ENCODE assay signal across 8 cellular contexts in the genomic region with DNA sequence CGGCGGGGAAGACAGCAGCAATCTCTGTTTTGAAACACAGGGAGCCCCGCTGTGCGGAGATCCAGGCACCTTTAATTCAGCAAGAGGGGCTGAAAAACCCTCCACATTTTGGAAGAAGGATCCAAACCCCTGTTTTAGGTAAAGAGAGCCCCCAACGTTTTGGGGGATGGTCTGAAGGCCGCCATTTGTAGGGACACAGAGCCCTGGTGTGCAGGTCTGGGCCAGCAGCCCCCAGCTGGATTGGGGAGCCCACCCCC. TPM values are rescaled to one million over a fixed set of nuclear protein-coding genes. Genes with fewer than 3 reads are reported as not detected.
DNase-seq lines count a peak whose midpoint lies in the region; ATAC-seq and TF ChIP-seq lines count a peak whose summit lies in the region.

No MANE protein-coding gene starts in this region.

- ATAC-seq in activated T-cell treated with anti-CD3 and anti-CD28 coated beads, Interleukin-2, amount 50 U/mL, for 4 hours = no peak
- ATAC-seq in right lobe of liver = no peak

- H3K4me1 ChIP-seq in right lobe of liver = peaks cover 0 to 26% (median 12%) of the 10 kb centered on the region in 4 donors
- H3K4me1 ChIP-seq in tibial nerve = peaks cover 0 to 63% (median 51%) of the 10 kb centered on the region in 4 donors

- H3K36me3 Mint-ChIP-seq in activated T-cell treated with anti-CD3 and anti-CD28 coated beads, Interleukin-2, amount 50 U/mL, for 4 hours (ENCODE audit: insufficient read depth) = no peaks in the 10 kb centered on the region

- no peaks in the 10 kb centered on the region for H3K27me3 Mint-ChIP-seq in activated T-cell treated with anti-CD3 and anti-CD28 coated beads, Interleukin-2, amount 50 U/mL, for 4 hours (ENCODE audit: low read depth)

- no peak for TF ChIP-seq CTCF in astrocyte of the cerebellum (IDR thresholded peaks at IDR 0.05; ENCODE audit: low read depth, low read length, missing control alignments)
- TF ChIP-seq CTCF in right lobe of liver (IDR thresholded peaks at IDR 0.05) = no peak
- no peak for TF ChIP-seq CTCF in tibial nerve (IDR thresholded peaks at IDR 0.05)

- no peaks in the 10 kb centered on the region for H3K27me3 ChIP-seq in right lobe of liver
- no peaks in the 10 kb centered on the region for H3K27me3 ChIP-seq in tibial nerve

- WGBS in right lobe of liver (ENCODE audit: insufficient coverage, low coverage, low lambda C conversion rate, missing lambda C conversion rate) = 10% methylated on average over 2 of the region's 6 CpGs
- 19 to 34% methylated on average over 6 of the region's 6 CpGs for WGBS in tibial nerve, 2 donors

- H3K4me3 ChIP-seq in astrocyte of the cerebellum (ENCODE audit: low read depth, low read length) = peak overlapping the region; percentile 52
- peak overlapping the region in 1 of 3 donors; percentile 60 for H3K4me3 ChIP-seq in right lobe of liver
- H3K4me3 ChIP-seq in tibial nerve = peak overlapping the region in 2 of 4 donors; percentile 59 to 81

- peak overlapping the region; percentile 72 to 94 (median 79) for H3K27ac ChIP-seq in right lobe of liver
- peak overlapping the region; percentile 93 to 98 (median 94) for H3K27ac ChIP-seq in tibial nerve

- TF ChIP-seq POLR2A in right lobe of liver (IDR thresholded peaks at IDR 0.05) (no peak), tibial nerve (IDR thresholded peaks at IDR 0.05) (no peak)

- no peak for TF ChIP-seq EP300 in tibial nerve (IDR thresholded peaks at IDR 0.05)

- H3K9me3 Mint-ChIP-seq in activated T-cell treated with anti-CD3 and anti-CD28 coated beads, Interleukin-2, amount 50 U/mL, for 4 hours = no peaks in the 10 kb centered on the region

- DNase-seq in activated T-cell treated with anti-CD3 and anti-CD28 coated beads, Interleukin-2, amount 50 U/mL, for 4 hours = no peak
- DNase-seq in activated T-cell treated with anti-CD3 and anti-CD28 coated beads, Interleukin-2, amount 50 U/mL, for 48 hours = no peak
- DNase-seq in astrocyte of the cerebellum (ENCODE audit: low read depth) = no peak
- DNase-seq in right lobe of liver = no peak
- DNase-seq in tibial nerve (ENCODE audit: low spot score in 2 of 2) = no peak
- no peak for DNase-seq in EL
- no peak for DNase-seq in stimulated activated naive CD4-positive, alpha-beta T cell treated with Interleukin-2 at 50 U/mL for 16 hours (lab: John Stamatoyannopoulos, UW)
- no peak for DNase-seq in HuH-7 (ENCODE audit: low spot score)

- intact Hi-C loops in right lobe of liver (cut with DNase I) = loop anchor here in 1 of 2 donors (10.0 kb wide), 1 partner anchor 54 kb away; the partner anchor contains the start of gene TNPO2

- peaks cover 38% of the 10 kb centered on the region for H3K4me1 Mint-ChIP-seq in activated T-cell treated with anti-CD3 and anti-CD28 coated beads, Interleukin-2, amount 50 U/mL, for 4 hours (ENCODE audit: low read depth)

- H3K36me3 ChIP-seq in right lobe of liver (no peaks in the 10 kb centered on the region), tibial nerve (no peaks in the 10 kb centered on the region)

- H3K9me3 ChIP-seq in right lobe of liver (no peaks in the 10 kb centered on the region), tibial nerve (no peaks in the 10 kb centered on the region)

- in situ Hi-C loops in astrocyte of the cerebellum (cut with HindIII; ENCODE audit: low sequenced_read_pairs) = no loop called here

- peak overlapping the region; percentile 83 for H3K4me3 Mint-ChIP-seq in activated T-cell treated with anti-CD3 and anti-CD28 coated beads, Interleukin-2, amount 50 U/mL, for 4 hours

RNA-seq across cellular contexts. Expression of gene HOOK2, which starts 3.5 kb away (rescaled TPM):
- total RNA-seq in activated T-cell treated with anti-CD3 and anti-CD28 coated beads, Interleukin-2, amount 50 U/mL, for 4 hours = 1 to 10 TPM; 5.9 to 8.4 (median 6.0) TPM
- total RNA-seq in right lobe of liver (10 to 100 TPM; 16.6 to 34.5 (median 17.6) TPM), tibial nerve (100 to 1,000 TPM in 1 of 4 donors, 10 to 100 TPM in 3; 27.3 to 109 (median 50.2) TPM)

RNA-seq across cellular contexts. Expression of gene JUNB, which starts 12.5 kb away (rescaled TPM):
- total RNA-seq in activated T-cell treated with anti-CD3 and anti-CD28 coated beads, Interleukin-2, amount 50 U/mL, for 4 hours = 100 to 1,000 TPM; 261 to 295 (median 287) TPM
- total RNA-seq in right lobe of liver (100 to 1,000 TPM in 2 of 6 experiments, 10 to 100 TPM in 4; 10.2 to 378 (median 66.0) TPM), tibial nerve (100 to 1,000 TPM; 421 to 676 (median 613) TPM)

RNA-seq across cellular contexts. Expression of gene PRDX2, which starts 22.8 kb away (rescaled TPM):
- total RNA-seq in activated T-cell treated with anti-CD3 and anti-CD28 coated beads, Interleukin-2, amount 50 U/mL, for 4 hours = 100 to 1,000 TPM; 185 to 224 (median 211) TPM
- total RNA-seq in right lobe of liver (100 to 1,000 TPM; 164 to 466 (median 202) TPM), tibial nerve (100 to 1,000 TPM; 129 to 182 (median 163) TPM)

RNA-seq across cellular contexts. Expression of gene THSD8, which starts 23.0 kb away (rescaled TPM):
- total RNA-seq in activated T-cell treated with anti-CD3 and anti-CD28 coated beads, Interleukin-2, amount 50 U/mL, for 4 hours = 10 to 100 TPM; 10.3 to 18.8 (median 12.6) TPM
- total RNA-seq in right lobe of liver (1 to 10 TPM in 3 of 6 experiments, under 1 TPM in 2, not detected in 1; 0.62 to 2.0 (median 1.2) TPM), tibial nerve (1 to 10 TPM in 1 of 4 donors, not detected in 3; 4.8 TPM)

RNA-seq across cellular contexts. Expression of gene BEST2, which starts 27.2 kb away (rescaled TPM):
- total RNA-seq in activated T-cell treated with anti-CD3 and anti-CD28 coated beads, Interleukin-2, amount 50 U/mL, for 4 hours = not detected
- total RNA-seq in right lobe of liver (not detected), tibial nerve (under 1 TPM in 1 of 4 donors, not detected in 3; 0.21 TPM)
